In the genomic region with DNA sequence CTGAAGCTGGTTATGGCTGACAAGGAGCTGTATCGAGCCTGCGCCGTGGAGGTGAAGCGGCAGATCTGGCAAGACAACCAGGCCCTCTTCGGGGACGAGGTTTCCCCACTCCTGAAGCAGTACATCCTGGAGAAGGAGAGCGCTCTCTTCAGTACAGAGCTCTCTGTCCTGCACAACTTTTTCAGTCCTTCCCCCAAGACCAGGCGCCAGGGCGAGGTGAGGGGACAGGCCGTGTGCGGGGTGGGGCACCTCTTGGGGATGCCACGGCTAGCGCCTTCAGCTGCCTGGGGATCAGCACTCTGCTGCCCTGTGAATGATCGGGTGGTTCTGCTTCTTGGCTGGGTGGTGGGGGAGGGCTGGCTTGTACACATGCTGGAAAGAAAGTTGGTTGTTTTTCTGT, we compare ENCODE assay signal across 12 cellular contexts. TPM values are rescaled to one million over a fixed set of nuclear protein-coding genes. Genes with fewer than 3 reads are reported as not detected.
DNase-seq lines count a peak whose midpoint lies in the region; ATAC-seq and TF ChIP-seq lines count a peak whose summit lies in the region.
"Had no signal": no experiment of that assay in that cellular context is flagged by ENCODE, and none has a peak within 500 bp of the region (broad histone marks: within the 10 kb centered on the region; RNA-seq: fewer than 3 reads in every experiment).

No MANE protein-coding gene starts in this region.

- peak overlapping the region; percentile 94 for H3K4me2 ChIP-seq in PC-3 (ENCODE audit: low read length)

- H3F3A ChIP-seq in PC-3 (ENCODE audit: low read length, unreplicated experiment) = no peaks in the 10 kb centered on the region

- peak overlapping the region; percentile 91 for H3K4me3 Mint-ChIP-seq in T-helper 2 cell treated with Interferon-gamma antibody and Interleukin-4, amounts not matched to agents 5 μg/mL and 100 μg/mL, for 36 hours
- H3K4me3 Mint-ChIP-seq in osteocyte (ENCODE audit: unreplicated experiment) = peak overlapping the region; percentile 85

- H3K9ac ChIP-seq in PC-3 (ENCODE audit: low read length) = no peak overlapping the region

- H4K20me1 ChIP-seq in PC-3 (ENCODE audit: low read length) = no peaks in the 10 kb centered on the region

- no peak overlapping the region for H3K27ac ChIP-seq in PC-3 (ENCODE audit: low read length)
- H3K27ac ChIP-seq: left lung, SJSA1 had no signal

- BruUV-seq in PC-3 (replicated peaks; lab: Mats Ljungman, UMichigan) = no TSS peak

- no peak overlapping the region for H2AFZ ChIP-seq in PC-3 (ENCODE audit: low read length)

- peaks cover 17% of the 10 kb centered on the region for H3K36me3 Mint-ChIP-seq in T-helper 2 cell treated with Interferon-gamma antibody and Interleukin-4, amounts not matched to agents 5 μg/mL and 100 μg/mL, for 36 hours (ENCODE audit: low read depth)
- H3K36me3 Mint-ChIP-seq in osteocyte (ENCODE audit: unreplicated experiment) = no peaks in the 10 kb centered on the region

- H3K9me3 ChIP-seq in PC-3 (ENCODE audit: low read length) = no peaks in the 10 kb centered on the region
- H3K9me3 ChIP-seq: left lung, SJSA1 had no signal

- no peaks in the 10 kb centered on the region for H3K9me2 ChIP-seq in PC-3 (replicated peaks; ENCODE audit: low read length)

- H3K4me3 ChIP-seq in PC-3 (ENCODE audit: low read length) = peak overlapping the region; percentile 93
- peak overlapping the region; percentile 5 for H3K4me3 ChIP-seq in choroid plexus epithelial cell (ENCODE audit: low read depth, low read length)

- H3K4me1 Mint-ChIP-seq in T-helper 2 cell treated with Interferon-gamma antibody and Interleukin-4, amounts not matched to agents 5 μg/mL and 100 μg/mL, for 36 hours (ENCODE audit: low read depth) = peaks cover 4% of the 10 kb centered on the region
- H3K4me1 Mint-ChIP-seq in osteocyte (ENCODE audit: unreplicated experiment) = peaks cover 19% of the 10 kb centered on the region

- peaks cover 15% of the 10 kb centered on the region; the same call in 1 of the 2 replicates for H3K4me1 ChIP-seq in PC-3 (ENCODE audit: insufficient read depth, low read length)

- POLR2A ChIA-PET in PC-3 (lab: Charles Lee; ENCODE audit: unreplicated experiment) = no interaction called here

- H3K27me3 Mint-ChIP-seq in T-helper 2 cell treated with Interferon-gamma antibody and Interleukin-4, amounts not matched to agents 5 μg/mL and 100 μg/mL, for 36 hours (ENCODE audit: low read depth) = no peaks in the 10 kb centered on the region
- no peaks in the 10 kb centered on the region for H3K27me3 Mint-ChIP-seq in osteocyte (ENCODE audit: unreplicated experiment)

- CTCF ChIA-PET in PC-3 (lab: Charles Lee) = no interaction called here

- intact Hi-C loops in PC-3 (cut with micrococcal nuclease) = no loop called here

- peaks cover 18% of the 10 kb centered on the region for H3K79me2 ChIP-seq in PC-3 (ENCODE audit: low read length)

- DNase-seq in T-helper 2 cell treated with Interferon-gamma antibody and Interleukin-4, amounts not matched to agents 5 μg/mL and 100 μg/mL, for 36 hours (ENCODE audit: low spot score) = no peak
- no peak for DNase-seq in T-helper 2 cell
- no peak for DNase-seq in PC-3
- no peak for DNase-seq in choroid plexus epithelial cell (ENCODE audit: low read depth)
- no peak for DNase-seq in osteocyte (ENCODE audit: extremely low spot score, unreplicated experiment)
- no peak for DNase-seq in SKM-1 treated with dmso at 0.1 percent for 144 hours (lab: John Stamatoyannopoulos, UW; ENCODE audit: unreplicated experiment)
- no peak for DNase-seq in superior temporal gyrus (ENCODE audit: extremely low spot score)
- DNase-seq: left lung, right cardiac atrium had no signal

- H3K27me3 ChIP-seq in PC-3 (ENCODE audit: low read length) = no peaks in the 10 kb centered on the region
- H3K27me3 ChIP-seq: left lung, SJSA1 had no signal

- no peaks in the 10 kb centered on the region for H3K9me3 Mint-ChIP-seq in T-helper 2 cell treated with Interferon-gamma antibody and Interleukin-4, amounts not matched to agents 5 μg/mL and 100 μg/mL, for 36 hours
- H3K9me3 Mint-ChIP-seq in osteocyte (ENCODE audit: unreplicated experiment) = no peaks in the 10 kb centered on the region

- TF ChIP-seq CTCF in PC-3 (conservative IDR thresholded peaks at IDR 0.05; ENCODE audit: low read depth, low read length) (no peak), choroid plexus epithelial cell (conservative IDR thresholded peaks at IDR 0.05; ENCODE audit: low read depth, low read length) (no peak), osteocyte (IDR thresholded peaks at IDR 0.05) (no peak)

- no peak overlapping the region for H3K27ac Mint-ChIP-seq in T-helper 2 cell treated with Interferon-gamma antibody and Interleukin-4, amounts not matched to agents 5 μg/mL and 100 μg/mL, for 36 hours
- H3K27ac Mint-ChIP-seq in osteocyte (ENCODE audit: unreplicated experiment) = no peak overlapping the region

- no peaks in the 10 kb centered on the region; the same call in 1 of the 2 replicates for H3K36me3 ChIP-seq in PC-3 (ENCODE audit: low read depth, low read length)

- no peak for ATAC-seq in PC-3
- ATAC-seq in activated CD4-positive, CD25-positive, alpha-beta regulatory T cell treated with anti-CD3 and anti-CD28 coated beads, Interleukin-2, amount 50 U/mL, for 24 hours = no peak
- ATAC-seq: left lung, right cardiac atrium had no signal

RNA-seq across cellular contexts. Expression of gene NELFB, which starts 1.7 kb away (rescaled TPM):
- total RNA-seq in PC-3 (2014; rRNA removed) (50.7 and 69.5 TPM in 2 replicates), osteocyte (54.1 and 57.6 TPM in 2 replicates)

RNA-seq across cellular contexts. Expression of gene STPG3, which starts 5.8 kb away (rescaled TPM):
- total RNA-seq in PC-3 (2014; rRNA removed) (not detected in 2 replicates), osteocyte (0.50 and 0.78 TPM in 2 replicates)
- total RNA-seq: HT-29, left lung, SJSA1 had no signal

RNA-seq across cellular contexts. Expression of gene TUBB4B, which starts 15.8 kb away (rescaled TPM):
- 424 and 599 TPM in 2 replicates for total RNA-seq in PC-3 (2014; rRNA removed)
- 132 and 136 TPM in 2 replicates for total RNA-seq in osteocyte

RNA-seq across cellular contexts. Expression of gene TOR4A, which starts 20.7 kb away (rescaled TPM):
- total RNA-seq in PC-3 (2014; rRNA removed) (28.9 and 32.7 TPM in 2 replicates), osteocyte (1.2 and 1.9 TPM in 2 replicates)

RNA-seq across cellular contexts. Expression of gene SLC34A3, which starts 26.1 kb away (rescaled TPM):
- total RNA-seq in PC-3 (2014; rRNA removed) = 1.0 and 1.5 TPM in 2 replicates
- total RNA-seq in osteocyte = not detected in 2 replicates
- total RNA-seq: right cardiac atrium, SJSA1 had no signal
